ENCODE assay signal across 22 cellular contexts in the genomic region with DNA sequence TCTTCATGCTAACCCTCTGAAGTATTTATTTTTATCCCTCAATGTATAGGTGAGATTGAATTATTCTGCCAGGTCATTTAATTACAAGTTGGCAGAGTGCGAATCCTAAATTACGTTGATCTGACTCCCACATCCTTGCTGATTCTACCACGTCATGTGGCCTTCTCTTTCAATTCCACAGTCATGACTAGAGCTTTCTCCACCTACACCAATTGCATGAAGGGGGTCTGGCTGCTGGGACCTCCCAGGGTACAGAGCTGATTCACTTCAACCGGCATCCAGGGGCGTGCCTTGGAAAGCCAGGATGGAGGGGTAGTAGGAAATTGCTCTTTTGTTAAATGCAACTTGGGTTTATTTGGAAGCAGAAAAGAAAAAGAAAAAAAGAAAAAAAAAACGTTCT. TPM values are rescaled to one million over a fixed set of nuclear protein-coding genes. Genes with fewer than 3 reads are reported as not detected.
DNase-seq lines count a peak whose midpoint lies in the region; ATAC-seq, FAIRE-seq and TF ChIP-seq lines count a peak whose summit lies in the region.
"Had no signal": no experiment of that assay in that cellular context is flagged by ENCODE, and none has a peak within 500 bp of the region (broad histone marks: within the 10 kb centered on the region; RNA-seq: fewer than 3 reads in every experiment).

No MANE protein-coding gene starts in this region.

- ATAC-seq in GM19455 (IDR thresholded peaks at IDR 0.05; ENCODE audit: unreplicated experiment) (no peak), pancreas (no peak), GM18873 (IDR thresholded peaks at IDR 0.05; ENCODE audit: low FRiP score, unreplicated experiment) (no peak)
- ATAC-seq: activated CD4-positive, alpha-beta T cell treated with anti-CD3 and anti-CD28 coated beads for 36 hours; activated CD8-positive, alpha-beta memory T cell treated with anti-CD3 and anti-CD28 coated beads, Interleukin-2, amount 10 ng/mL, durations not matched to agents 7 days and 5 days; lower lobe of right lung; right lobe of liver had no signal

- no peaks in the 10 kb centered on the region for H3K36me3 ChIP-seq in tibial artery
- no peaks in the 10 kb centered on the region for H3K36me3 ChIP-seq in pancreas
- H3K36me3 ChIP-seq: BLaER1, esophagus muscularis mucosa, lower lobe of right lung, right lobe of liver, transverse colon had no signal

- H3K9me3 ChIP-seq in tibial artery: no peaks in the 10 kb centered on the region
- no peaks in the 10 kb centered on the region for H3K9me3 ChIP-seq in pancreas
- H3K9me3 ChIP-seq: BLaER1, esophagus muscularis mucosa, lower lobe of right lung, right lobe of liver, transverse colon had no signal

- 66 to 74% methylated on average over 6 of the region's 6 CpGs for WGBS in pancreas, 2 donors

- TF ChIP-seq CTCF in tibial artery (IDR thresholded peaks at IDR 0.05): no peak
- no peak for TF ChIP-seq CTCF in pancreas (IDR thresholded peaks at IDR 0.05)

- FAIRE-seq in pancreas (lab: Jason Lieb, UNC): no peak
- FAIRE-seq: D721Med had no signal

- DNase-seq in HK-2 (ENCODE audit: unreplicated experiment) (peak; percentile 2), astrocyte of the hippocampus (ENCODE audit: low read depth, low spot score) (peak; percentile 69), kidney glomerular epithelial cell (lab: John Stamatoyannopoulos, UW) (peak; percentile 0), tibial artery (no peak), pancreas (no peak)
- DNase-seq: activated CD4-positive, alpha-beta T cell treated with anti-CD3 and anti-CD28 coated beads for 36 hours; activated CD8-positive, alpha-beta memory T cell treated with anti-CD3 and anti-CD28 coated beads, Interleukin-2, amount 10 ng/mL, durations not matched to agents 7 days and 5 days; caudate nucleus; effector CD8-positive, alpha-beta T cell; GDM1; lower lobe of right lung; NCI-H2029; occipital lobe; right lobe of liver; stimulated activated CD4-positive, alpha-beta T cell treated with anti-CD3 and anti-CD28 coated beads, Interleukin-2, amount 100 ng/mL, for 24 hours; transverse colon had no signal

- H3K27me3 ChIP-seq in tibial artery (no peaks in the 10 kb centered on the region), pancreas (peaks cover 0 to 4% (median 0%) of the 10 kb centered on the region in 4 donors)
- H3K27me3 ChIP-seq: BLaER1, esophagus muscularis mucosa, right lobe of liver had no signal

- intact Hi-C loops in tibial artery (cut with DNase I; ENCODE audit: low total_unique reads) (no loop called here), pancreas (cut with DNase I) (loop anchor here in 1 of 3 donors (10.0 kb wide), 1 partner anchor 321 kb away; no protein-coding TSS in a partner anchor)

- H3K4me1 ChIP-seq in tibial artery (no peaks in the 10 kb centered on the region), pancreas (no peaks in the 10 kb centered on the region)
- H3K4me1 ChIP-seq: esophagus muscularis mucosa, lower lobe of right lung, right lobe of liver had no signal

- H3K4me3 ChIP-seq in tibial artery: no peak overlapping the region
- H3K4me3 ChIP-seq in pancreas: no peak overlapping the region
- H3K4me3 ChIP-seq: BLaER1, esophagus muscularis mucosa, lower lobe of right lung, right lobe of liver, transverse colon had no signal

- H3K27ac ChIP-seq in tibial artery (no peak overlapping the region), pancreas (no peak overlapping the region)
- H3K27ac ChIP-seq: BLaER1, esophagus muscularis mucosa, KMS-11, lower lobe of right lung, right lobe of liver, transverse colon had no signal

RNA-seq across cellular contexts. Expression of gene CDH13, which starts 41.1 kb away (rescaled TPM):
- 1 to 10 TPM in 1 of 6 donors, under 1 TPM in 5; 0.16 to 1.0 (median 0.42) TPM for total RNA-seq in pancreas
- polyA plus RNA-seq in pancreas: under 1 TPM; 0.12 to 0.34 TPM
- total RNA-seq: activated CD4-positive, alpha-beta T cell treated with anti-CD3 and anti-CD28 coated beads for 36 hours; activated CD8-positive, alpha-beta memory T cell treated with anti-CD3 and anti-CD28 coated beads, Interleukin-2, amount 10 ng/mL, durations not matched to agents 7 days and 5 days had no signal

Comparison
In these comparisons a context has a peak if more than half of its experiments do, and no peak if none do; other contexts are left out.
1. DNase-seq: peak in HK-2 (single experiment), astrocyte of the hippocampus (single experiment) and kidney glomerular epithelial cell (single experiment); none in tibial artery (0 of 2) and pancreas (0 of 6).